In genomic region chr5:62956597-62956996, GRCh38 we compare ENCODE assay signal across 28 cellular contexts.
"Had no signal": no experiment of that assay in that cellular context is flagged by ENCODE, and none has a peak within 500 bp of the region (broad histone marks: within the 10 kb centered on the region; RNA-seq: fewer than 3 reads in every experiment).

No MANE protein-coding gene starts in this region.

- H2AFZ ChIP-seq: hepatocyte had no signal

- H3K4me3 Mint-ChIP-seq: dendritic cell treated with granulocyte-macrophage colony-stimulating factor and Interleukin-4, amounts not matched to agents 40 ng/mL and 50 ng/mL, for 4 days; effector memory CD8-positive, alpha-beta T cell; endodermal cell had no signal

- H3K27ac ChIP-seq: colonic mucosa, coronary artery, dorsolateral prefrontal cortex, epithelial cell of prostate, esophagus muscularis mucosa, esophagus squamous epithelium, foreskin keratinocyte, gastrocnemius medialis, gastroesophageal sphincter, heart left ventricle, heart right ventricle, hepatocyte had no signal

- H3K79me2 ChIP-seq: hepatocyte had no signal

- H3K4me3 ChIP-seq: colonic mucosa, coronary artery, dorsolateral prefrontal cortex, esophagus muscularis mucosa, esophagus squamous epithelium, gastrocnemius medialis, gastroesophageal sphincter, heart left ventricle, heart right ventricle, hepatocyte had no signal

- DNase-seq: colonic mucosa; cortex of kidney; dermis blood vessel endothelial cell; dorsolateral prefrontal cortex; effector CD4-positive, alpha-beta T cell; effector CD8-positive, alpha-beta T cell; effector memory CD4-positive, alpha-beta T cell; effector memory CD8-positive, alpha-beta T cell; endodermal cell; erythroblast; esophagus squamous epithelium; foreskin fibroblast; foreskin keratinocyte; foreskin melanocyte; gastrocnemius medialis; glutamatergic neuron; head of caudate nucleus; heart left ventricle; heart right ventricle had no signal

- H3K4me2 ChIP-seq: hepatocyte had no signal

- H3K36me3 ChIP-seq: colonic mucosa, esophagus muscularis mucosa, esophagus squamous epithelium, gastrocnemius medialis, gastroesophageal sphincter, heart left ventricle, heart right ventricle had no signal

- H3K27me3 ChIP-seq: colonic mucosa, dorsolateral prefrontal cortex, esophagus muscularis mucosa, esophagus squamous epithelium, foreskin keratinocyte, gastrocnemius medialis, gastroesophageal sphincter, heart left ventricle, heart right ventricle, hepatocyte had no signal

- ATAC-seq: effector memory CD8-positive, alpha-beta T cell; esophagus mucosa; foreskin keratinocyte; gastrocnemius medialis; gastroesophageal sphincter; heart left ventricle; heart right ventricle had no signal

- H3K27ac Mint-ChIP-seq: dendritic cell treated with granulocyte-macrophage colony-stimulating factor and Interleukin-4, amounts not matched to agents 40 ng/mL and 50 ng/mL, for 4 days; effector memory CD8-positive, alpha-beta T cell; endodermal cell had no signal

- H3K27me3 Mint-ChIP-seq: dendritic cell treated with granulocyte-macrophage colony-stimulating factor and Interleukin-4, amounts not matched to agents 40 ng/mL and 50 ng/mL, for 4 days; effector memory CD8-positive, alpha-beta T cell had no signal

- FAIRE-seq: colon, endometrium had no signal

- H3K4me1 ChIP-seq: colonic mucosa, esophagus muscularis mucosa, esophagus squamous epithelium, foreskin keratinocyte, gastrocnemius medialis, gastroesophageal sphincter, heart left ventricle, heart right ventricle had no signal

- H3K9me3 ChIP-seq: colonic mucosa, esophagus muscularis mucosa, esophagus squamous epithelium, gastrocnemius medialis, gastroesophageal sphincter, heart left ventricle had no signal
